8 cellular contexts compared by ENCODE assay signal in genomic region chr7:6936626-6937025, GRCh38.
A peak's percentile ranks its signal among the peaks of the same experiment; 100 is the strongest.
DNase-seq lines count a peak whose midpoint lies in the region; ATAC-seq and TF ChIP-seq lines count a peak whose summit lies in the region.
"Not testable (repeated sequence)": the region's sequence is repeated elsewhere in the genome, so short reads cannot be mapped to it uniquely, and the experiment has no call there.

No MANE protein-coding gene starts in this region.

- not testable (repeated sequence) for H3K14ac ChIP-seq in trophoblast cell (ENCODE audit: low read length)

- not testable (repeated sequence) for H3K4me3 ChIP-seq in GM23248; PC-3 (ENCODE audit: low read length); SJSA1; trophoblast cell (ENCODE audit: low read depth, low read length)

- not testable (repeated sequence) for BruUV-seq in PC-3 (replicated peaks; lab: Mats Ljungman, UMichigan)

- H2BK12ac ChIP-seq in trophoblast cell (ENCODE audit: low read length) = not testable (repeated sequence)

- DNase-seq in Daoy (ENCODE audit: low read depth) (peak; percentile 19), GM23248 (peak; percentile 3), HT1080 (ENCODE audit: low read depth) (peak; percentile 30), PC-3 (peak; percentile 47), SJSA1 (ENCODE audit: low read depth in 1 of 2, low spot score in 2 of 2) (peak; percentile 40 to 71), amniotic epithelial cell (ENCODE audit: low read depth) (peak; percentile 5), iris pigment epithelial cell (ENCODE audit: low read depth) (peak; percentile 3), trophoblast cell (peak; percentile 33 to 66)

- not testable (repeated sequence) for H3K23ac ChIP-seq in trophoblast cell (ENCODE audit: low read length)

- H3K9ac ChIP-seq in GM23248; PC-3 (ENCODE audit: low read length); trophoblast cell (ENCODE audit: low read length): not testable (repeated sequence)

- intact Hi-C loops in PC-3 (cut with micrococcal nuclease) = loop anchor here (10.0 kb wide), 1 partner anchor 422 kb away; no protein-coding TSS in a partner anchor

- not testable (repeated sequence) for H3K4me1 ChIP-seq in GM23248 (ENCODE audit: insufficient read depth); PC-3 (ENCODE audit: insufficient read depth, low read length); SJSA1 (replicated peaks); trophoblast cell (ENCODE audit: control insufficient read depth in 1 of 2, insufficient read depth in 2 of 2, low read length in 2 of 2)

- not testable (repeated sequence) for H4K91ac ChIP-seq in trophoblast cell (ENCODE audit: low read depth, low read length)

- H3K4me2 ChIP-seq in GM23248 (ENCODE audit: unreplicated experiment); PC-3 (ENCODE audit: low read length); trophoblast cell (ENCODE audit: low read length): not testable (repeated sequence)

- not testable (repeated sequence) for H3F3A ChIP-seq in GM23248 (ENCODE audit: insufficient read depth); PC-3 (ENCODE audit: low read length, unreplicated experiment)

- not testable (repeated sequence) for H3K9me3 ChIP-seq in GM23248 (ENCODE audit: low read depth); PC-3 (ENCODE audit: low read length); SJSA1 (replicated peaks); trophoblast cell (ENCODE audit: insufficient read depth, low read depth, low read length)

- not testable (repeated sequence) for H3K9me2 ChIP-seq in GM23248 (ENCODE audit: insufficient read depth); PC-3 (replicated peaks; ENCODE audit: low read length)

- H3K27ac ChIP-seq in GM23248; PC-3 (ENCODE audit: low read length); SJSA1; trophoblast cell (ENCODE audit: low read depth, low read length): not testable (repeated sequence)

- 58 to 60% methylated on average over 7 of the region's 7 CpGs for WGBS in GM23248 (ENCODE audit: low coverage in 1 of 2, low lambda C conversion rate in 2 of 2, missing lambda C conversion rate in 2 of 2), 2 experiments
- no CpG with 5 or more reads among the region's 7 CpGs for WGBS in trophoblast cell (ENCODE audit: extremely low coverage, insufficient coverage, insufficient read length)

- H2BK5ac ChIP-seq in trophoblast cell (ENCODE audit: low read depth, low read length, poor library complexity) = not testable (repeated sequence)

- not testable (repeated sequence) for H3K36me3 ChIP-seq in GM23248 (ENCODE audit: low read depth); PC-3 (ENCODE audit: low read depth, low read length); SJSA1; trophoblast cell (ENCODE audit: control insufficient read depth in 1 of 2, insufficient read depth in 2 of 2, low read length in 2 of 2)

- not testable (repeated sequence) for H3K79me1 ChIP-seq in trophoblast cell (ENCODE audit: low read length)

- not testable (repeated sequence) for H2BK120ac ChIP-seq in trophoblast cell (ENCODE audit: insufficient read depth, low read length, poor library complexity)

- H3K4ac ChIP-seq in trophoblast cell (ENCODE audit: low read depth, low read length) = not testable (repeated sequence)

- CTCF ChIA-PET in PC-3 (lab: Charles Lee) = not testable (repeated sequence)

- H4K20me1 ChIP-seq in GM23248 (ENCODE audit: insufficient read depth); PC-3 (ENCODE audit: low read length): not testable (repeated sequence)

- not testable (repeated sequence) for H2AFZ ChIP-seq in GM23248; PC-3 (ENCODE audit: low read length); trophoblast cell (ENCODE audit: insufficient read depth, low read length, poor library complexity)

- POLR2A ChIA-PET in PC-3 (lab: Charles Lee; ENCODE audit: unreplicated experiment) = not testable (repeated sequence)

- TF ChIP-seq CTCF in PC-3 (conservative IDR thresholded peaks at IDR 0.05; ENCODE audit: low read depth, low read length) = not testable (repeated sequence)

- ATAC-seq in PC-3 = not testable (repeated sequence)

- H3K27me3 ChIP-seq in GM23248 (replicated peaks; ENCODE audit: insufficient read depth); PC-3 (ENCODE audit: low read length); SJSA1 (replicated peaks); trophoblast cell (ENCODE audit: insufficient read depth, low read length): not testable (repeated sequence)

- not testable (repeated sequence) for H3K18ac ChIP-seq in trophoblast cell (ENCODE audit: low read length)

- not testable (repeated sequence) for H4K8ac ChIP-seq in trophoblast cell (ENCODE audit: low read depth, low read length)

- H3K79me2 ChIP-seq in GM23248 (ENCODE audit: insufficient read depth); PC-3 (ENCODE audit: low read length); trophoblast cell (ENCODE audit: control insufficient read depth, insufficient read depth, low read length, poor library complexity): not testable (repeated sequence)

- H4K12ac ChIP-seq in trophoblast cell (ENCODE audit: low read depth, low read length) = not testable (repeated sequence)

- in situ Hi-C loops in GM23248 (cut with MboI) = loop anchor here (25.0 kb wide), 1 partner anchor 349 kb away; the partner anchor contains the start of genes INTS15 and ZDHHC4

- H2AK5ac ChIP-seq in trophoblast cell (ENCODE audit: low read length) = not testable (repeated sequence)

Comparison
In these comparisons a context has a peak if more than half of its experiments do, and no peak if none do; other contexts are left out.
1. DNase-seq: peak in every context shown above with its lines; median percentile 56 in SJSA1; 50 in trophoblast cell; 47 in PC-3; 30 in HT1080; 19 in Daoy; 5 in amniotic epithelial cell; 3 in GM23248; 3 in iris pigment epithelial cell.